1 cellular context compared by ENCODE assay signal in the genomic region with DNA sequence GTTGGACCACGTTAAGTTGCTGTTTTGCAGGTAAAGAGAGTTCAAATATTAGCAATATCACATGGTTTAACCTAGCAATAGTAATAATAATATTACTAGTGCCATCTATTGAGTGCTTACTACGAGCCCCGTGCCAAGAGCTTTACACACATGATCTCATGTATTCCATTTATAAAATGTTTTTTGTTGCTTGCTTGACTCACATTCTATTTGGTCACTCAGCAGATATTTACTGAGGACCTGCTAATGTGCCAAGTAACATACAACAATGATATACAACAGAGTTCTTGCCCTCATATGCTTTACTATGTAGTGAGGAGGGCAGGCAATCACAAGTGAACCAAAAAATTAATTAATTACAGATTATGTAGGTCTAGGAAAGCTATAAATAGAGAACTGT.
TF ChIP-seq lines count a peak whose summit lies in the region.

No MANE protein-coding gene starts in this region.

TF ChIP-seq in GM23338, 12 proteins besides CTCF, POLR2A, EP300 and RAD21 (continued from another document):
- TF ChIP-seq EZH2phosphoT487 (IDR thresholded peaks at IDR 0.05; ENCODE audit: unreplicated experiment) = no peak
